10 cellular contexts compared by ENCODE assay signal in genomic region chr12:59041241-59042121, GRCh38.
DNase-seq lines count a peak whose midpoint lies in the region; ATAC-seq, FAIRE-seq and TF ChIP-seq lines count a peak whose summit lies in the region.
"Had no signal": no experiment of that assay in that cellular context is flagged by ENCODE, and none has a peak within 500 bp of the region (broad histone marks: within the 10 kb centered on the region; RNA-seq: fewer than 3 reads in every experiment).

No MANE protein-coding gene starts in this region.

- H3K36me3 ChIP-seq in muscle layer of colon (ENCODE audit: insufficient read depth, low read length): no peaks in the 10 kb centered on the region
- H3K36me3 ChIP-seq: BE2C had no signal

- no peak overlapping the region for H3K4me3 ChIP-seq in A549
- H3K4me3 ChIP-seq in muscle layer of colon (ENCODE audit: low read depth in 1 of 2, low read length in 2 of 2): no peak overlapping the region

- CTCF ChIA-PET in A549 (lab: Yijun Ruan, JAX): interaction anchor here (0.8 to 1.7 kb wide), 2 partner anchors 8 to 501 kb away, joined by 3 to 9 read pairs; no protein-coding TSS in a partner anchor

- H3K9me3 ChIP-seq in A549 (no peaks in the 10 kb centered on the region), muscle layer of colon (ENCODE audit: low read length) (no peaks in the 10 kb centered on the region)
- H3K9me3 ChIP-seq: BE2C had no signal

- TF ChIP-seq RAD21 in A549 (conservative IDR thresholded peaks at IDR 0.05 in 1 of 2, IDR thresholded peaks at IDR 0.05 in 1 of 2): peak in 1 of 2 experiments; percentile 44; a peak in 2 of 5 replicates

- no peak overlapping the region for H3K4me3 Mint-ChIP-seq in activated T-cell treated with anti-CD3 and anti-CD28 coated beads, Interleukin-2, amount 50 U/mL, for 4 hours

- H3K27me3 Mint-ChIP-seq in activated T-cell treated with anti-CD3 and anti-CD28 coated beads, Interleukin-2, amount 50 U/mL, for 4 hours (ENCODE audit: low read depth): no peaks in the 10 kb centered on the region

- H3K4me1 ChIP-seq in A549: peaks cover 31% of the 10 kb centered on the region
- peaks cover 12% of the 10 kb centered on the region for H3K4me1 ChIP-seq in muscle layer of colon (ENCODE audit: insufficient read depth, low read length)
- H3K4me1 ChIP-seq: BE2C had no signal

- no peak overlapping the region for H3K9ac ChIP-seq in muscle layer of colon (ENCODE audit: low read length)

- 18% methylated on average over 4 of the region's 4 CpGs for WGBS in A549 (ENCODE audit: missing lambda C conversion rate)

- TF ChIP-seq POLR2A in A549 (IDR thresholded peaks at IDR 0.05; ENCODE audit: low read length): no peak

- peak; percentile 65 to 76; a peak in 3 of 5 replicates for TF ChIP-seq EP300 in A549 (IDR thresholded peaks at IDR 0.05)

- DNase-seq in A549 (ENCODE audit: low read depth in 1 of 2, low spot score in 1 of 2) (peak in 1 of 2 experiments; percentile 57), M059J (ENCODE audit: low read depth) (peak; percentile 85), dermis microvascular lymphatic vessel endothelial cell (ENCODE audit: low read depth in 2 of 2) (peak; percentile 75 to 90), NCI-H1436 (lab: John Stamatoyannopoulos, UW) (no peak)
- no peak for DNase-seq in stimulated activated CD4-positive, alpha-beta T cell treated with anti-CD3 and anti-CD28 coated beads, Interleukin-1b, Interleukin-23, amount 100 ng/mL, for 48 hours
- no peak for DNase-seq in activated T-cell treated with anti-CD3 and anti-CD28 coated beads, Interleukin-2, amount 50 U/mL, for 4 hours
- DNase-seq: amygdala, BE2C had no signal

- TF ChIP-seq CTCF in A549 (IDR thresholded peaks at IDR 0.05): no peak

- H3K4me1 Mint-ChIP-seq in activated T-cell treated with anti-CD3 and anti-CD28 coated beads, Interleukin-2, amount 50 U/mL, for 4 hours (ENCODE audit: low read depth): no peaks in the 10 kb centered on the region

- H3K27ac ChIP-seq in A549: peak overlapping the region; percentile 61 to 76
- H3K27ac ChIP-seq in muscle layer of colon (ENCODE audit: low read depth, low read length): peak overlapping the region; percentile 17

- FAIRE-seq in A549 (lab: Jason Lieb, UNC): peak; percentile 67

- H3K27me3 ChIP-seq in muscle layer of colon (ENCODE audit: control insufficient read depth in 1 of 2, insufficient read depth in 2 of 2, low read length in 2 of 2): no peaks in the 10 kb centered on the region
- H3K27me3 ChIP-seq: BE2C had no signal

- POLR2A ChIA-PET in A549 (lab: Yijun Ruan, JAX): interaction anchor here (0.7 to 1.2 kb wide), 2 partner anchors 17 to 164 kb away, joined by 3 to 4 read pairs; no protein-coding TSS in a partner anchor

- no peaks in the 10 kb centered on the region for H3K9me3 Mint-ChIP-seq in activated T-cell treated with anti-CD3 and anti-CD28 coated beads, Interleukin-2, amount 50 U/mL, for 4 hours

- peak overlapping the region; percentile 66 for H3K4me2 ChIP-seq in A549

- H3K36me3 Mint-ChIP-seq in activated T-cell treated with anti-CD3 and anti-CD28 coated beads, Interleukin-2, amount 50 U/mL, for 4 hours (ENCODE audit: insufficient read depth): no peaks in the 10 kb centered on the region

- peak; percentile 79 to 85 for ATAC-seq in A549
- no peak for ATAC-seq in HG02798 (IDR thresholded peaks at IDR 0.05; ENCODE audit: poor library complexity, unreplicated experiment)
- ATAC-seq in activated T-cell treated with anti-CD3 and anti-CD28 coated beads, Interleukin-2, amount 50 U/mL, for 4 hours: no peak

TF ChIP-seq in A549, 52 proteins besides CTCF, POLR2A, EP300 and RAD21:
- no peak for TF ChIP-seq RCOR1 (IDR thresholded peaks at IDR 0.05; ENCODE audit: low read depth, low read length)
- TF ChIP-seq, protein P1, sequence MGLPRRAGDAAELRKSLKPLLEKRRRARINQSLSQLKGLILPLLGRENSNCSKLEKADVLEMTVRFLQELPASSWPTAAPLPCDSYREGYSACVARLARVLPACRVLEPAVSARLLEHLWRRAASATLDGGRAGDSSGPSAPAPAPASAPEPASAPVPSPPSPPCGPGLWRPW (IDR thresholded peaks at IDR 0.05): peak; percentile 91
- TF ChIP-seq, protein P2, sequence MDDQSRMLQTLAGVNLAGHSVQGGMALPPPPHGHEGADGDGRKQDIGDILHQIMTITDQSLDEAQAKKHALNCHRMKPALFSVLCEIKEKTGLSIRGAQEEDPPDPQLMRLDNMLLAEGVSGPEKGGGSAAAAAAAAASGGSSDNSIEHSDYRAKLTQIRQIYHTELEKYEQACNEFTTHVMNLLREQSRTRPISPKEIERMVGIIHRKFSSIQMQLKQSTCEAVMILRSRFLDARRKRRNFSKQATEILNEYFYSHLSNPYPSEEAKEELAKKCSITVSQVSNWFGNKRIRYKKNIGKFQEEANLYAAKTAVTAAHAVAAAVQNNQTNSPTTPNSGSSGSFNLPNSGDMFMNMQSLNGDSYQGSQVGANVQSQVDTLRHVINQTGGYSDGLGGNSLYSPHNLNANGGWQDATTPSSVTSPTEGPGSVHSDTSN (IDR thresholded peaks at IDR 0.05): peak; percentile 41; the same call in 1 of the 2 replicates
- TF ChIP-seq NR3C1 (IDR thresholded peaks at IDR 0.05): no peak
- TF ChIP-seq RNF2 (IDR thresholded peaks at IDR 0.05; ENCODE audit: borderline replicate concordance, low read depth): no peak
- peak; percentile 94 to 97 for TF ChIP-seq CEBPB (IDR thresholded peaks at IDR 0.05)
- peak; percentile 87 for TF ChIP-seq GATA3 (IDR thresholded peaks at IDR 0.05; ENCODE audit: borderline replicate concordance)
- TF ChIP-seq, protein P3, sequence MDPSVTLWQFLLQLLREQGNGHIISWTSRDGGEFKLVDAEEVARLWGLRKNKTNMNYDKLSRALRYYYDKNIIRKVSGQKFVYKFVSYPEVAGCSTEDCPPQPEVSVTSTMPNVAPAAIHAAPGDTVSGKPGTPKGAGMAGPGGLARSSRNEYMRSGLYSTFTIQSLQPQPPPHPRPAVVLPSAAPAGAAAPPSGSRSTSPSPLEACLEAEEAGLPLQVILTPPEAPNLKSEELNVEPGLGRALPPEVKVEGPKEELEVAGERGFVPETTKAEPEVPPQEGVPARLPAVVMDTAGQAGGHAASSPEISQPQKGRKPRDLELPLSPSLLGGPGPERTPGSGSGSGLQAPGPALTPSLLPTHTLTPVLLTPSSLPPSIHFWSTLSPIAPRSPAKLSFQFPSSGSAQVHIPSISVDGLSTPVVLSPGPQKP (IDR thresholded peaks at IDR 0.05; ENCODE audit: low read depth, low read length): no peak
- peak; percentile 98 for TF ChIP-seq FOSL2 (IDR thresholded peaks at IDR 0.05)
- TF ChIP-seq FOSL2 (CRISPR knock-in tag; IDR thresholded peaks at IDR 0.05): peak; percentile 93
- TF ChIP-seq HOXB5 (CRISPR knock-in tag; IDR thresholded peaks at IDR 0.05): peak; percentile 40; the same call in 1 of the 2 replicates
- TF ChIP-seq CBX8 (IDR thresholded peaks at IDR 0.05): no peak
- 0 out of 2 replicates have a peak, but pooled peaks have one; percentile 4 for TF ChIP-seq MAX (IDR thresholded peaks at IDR 0.05)
- no peak for TF ChIP-seq MAZ (IDR thresholded peaks at IDR 0.05; ENCODE audit: borderline replicate concordance, low read depth, low read length)
- TF ChIP-seq CBX2 (IDR thresholded peaks at IDR 0.05; ENCODE audit: borderline replicate concordance, low read depth): no peak
- no peak for TF ChIP-seq ESRRA (IDR thresholded peaks at IDR 0.05; ENCODE audit: borderline replicate concordance, low read length)
- peak; percentile 98 for TF ChIP-seq JUNB (IDR thresholded peaks at IDR 0.05)
- no peak for TF ChIP-seq CHD4 (IDR thresholded peaks at IDR 0.05; ENCODE audit: borderline replicate concordance)
- peak; percentile 73 to 92; a peak in 3 of 5 replicates for TF ChIP-seq JUN (IDR thresholded peaks at IDR 0.05)
- TF ChIP-seq SMC3 (IDR thresholded peaks at IDR 0.05): peak; percentile 36; the same call in 1 of the 3 replicates
- TF ChIP-seq SREBF2 (IDR thresholded peaks at IDR 0.05): no peak
- peak; percentile 97; the same call in 2 of the 3 replicates for TF ChIP-seq BCL3 (IDR thresholded peaks at IDR 0.05)

Comparison
In these comparisons a context has a peak if more than half of its experiments do, and no peak if none do; other contexts are left out.
1. ATAC-seq: peak in A549 (2 of 2); none in HG02798 (single experiment) and activated T-cell treated with anti-CD3 and anti-CD28 coated beads, Interleukin-2, amount 50 U/mL, for 4 hours (0 of 2).
2. DNase-seq: peak in M059J (single experiment) and dermis microvascular lymphatic vessel endothelial cell (2 of 2); none in stimulated activated CD4-positive, alpha-beta T cell treated with anti-CD3 and anti-CD28 coated beads, Interleukin-1b, Interleukin-23, amount 100 ng/mL, for 48 hours (single experiment), NCI-H1436 (single experiment) and activated T-cell treated with anti-CD3 and anti-CD28 coated beads, Interleukin-2, amount 50 U/mL, for 4 hours (single experiment).